ENCODE assay signal across 23 cellular contexts in genomic region chr7:4273566-4274230, GRCh38.
"Had no signal": no experiment of that assay in that cellular context is flagged by ENCODE, and none has a peak within 500 bp of the region (broad histone marks: within the 10 kb centered on the region; RNA-seq: fewer than 3 reads in every experiment).

No MANE protein-coding gene starts in this region.

- H3K4me1 ChIP-seq: esophagus squamous epithelium, psoas muscle, stomach, transverse colon, vagina had no signal

- H3K36me3 ChIP-seq: esophagus squamous epithelium, stomach, thoracic aorta, transverse colon, vagina had no signal

- FAIRE-seq: kidney had no signal

- H3K27me3 ChIP-seq: hepatocyte, stomach, transverse colon, vagina had no signal

- H3K9me3 ChIP-seq: psoas muscle, transverse colon, vagina had no signal

- H3K27ac ChIP-seq: epithelial cell of prostate, esophagus squamous epithelium, hepatocyte, psoas muscle, stomach, thoracic aorta, transverse colon, vagina had no signal

- H2AFZ ChIP-seq: hepatocyte had no signal

- H3K4me2 ChIP-seq: hepatocyte had no signal

- DNase-seq: effector memory CD8-positive, alpha-beta T cell; esophagus squamous epithelium; foreskin fibroblast; kidney; left cardiac atrium; left ventricle myocardium superior; mesendoderm; naive thymus-derived CD4-positive, alpha-beta T cell; nephron progenitor cell; psoas muscle; retina; stimulated activated CD4-positive, alpha-beta T cell treated with anti-CD3 and anti-CD28 coated beads, Interleukin-2, amount 100 ng/mL, for 24 hours; stimulated activated CD4-positive, alpha-beta T cell treated with anti-CD3 and anti-CD28 coated beads, Interleukin-4, amount 100 ng/mL, for 4 hours; stimulated activated naive CD4-positive, alpha-beta T cell; stomach; substantia nigra; transverse colon had no signal

- H3K4me3 ChIP-seq: esophagus squamous epithelium, hepatocyte, lung, psoas muscle, stomach, thoracic aorta, transverse colon, vagina had no signal

- ATAC-seq: effector memory CD8-positive, alpha-beta T cell; left cardiac atrium; left ventricle myocardium superior; naive thymus-derived CD4-positive, alpha-beta T cell; psoas muscle; sciatic nerve had no signal
